In the genomic region with DNA sequence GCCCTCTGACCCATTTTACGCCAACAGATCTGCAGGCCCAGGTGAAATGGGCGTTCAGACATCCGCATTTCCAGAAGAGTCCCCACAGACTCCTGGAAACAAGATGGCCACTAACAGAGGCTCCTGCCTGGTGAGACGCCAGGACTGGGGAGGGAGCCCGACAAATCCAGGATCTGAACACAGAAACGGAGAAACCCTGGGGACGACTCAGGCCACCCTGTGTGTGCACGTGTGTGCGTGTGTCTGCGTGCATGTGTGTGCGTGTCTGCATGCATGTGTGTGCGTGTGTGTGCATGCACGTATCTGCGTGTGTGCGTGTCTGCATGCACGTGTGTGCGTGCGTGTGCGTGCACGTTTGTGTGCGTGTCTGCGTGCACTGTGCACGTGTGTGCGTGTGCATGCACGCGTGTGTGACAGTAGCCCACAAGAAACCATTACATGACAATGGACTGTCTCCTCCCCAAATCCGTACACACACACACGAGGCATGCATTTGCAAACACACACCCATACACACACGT, we compare ENCODE assay signal across 2 cellular contexts.
TF ChIP-seq lines count a peak whose summit lies in the region.

No MANE protein-coding gene starts in this region.

TF ChIP-seq in H1, 55 proteins besides CTCF, POLR2A, EP300 and RAD21:
- TF ChIP-seq TCF12 (IDR thresholded peaks at IDR 0.05; ENCODE audit: low read depth, low read length) (no peak), EGR1 (IDR thresholded peaks at IDR 0.05; ENCODE audit: borderline replicate concordance, low read depth, low read length) (no peak), HDAC2 (IDR thresholded peaks at IDR 0.05; ENCODE audit: borderline replicate concordance in 1 of 2, low read depth in 2 of 2, low read length in 2 of 2) (no peak)
- TF ChIP-seq, protein P1, sequence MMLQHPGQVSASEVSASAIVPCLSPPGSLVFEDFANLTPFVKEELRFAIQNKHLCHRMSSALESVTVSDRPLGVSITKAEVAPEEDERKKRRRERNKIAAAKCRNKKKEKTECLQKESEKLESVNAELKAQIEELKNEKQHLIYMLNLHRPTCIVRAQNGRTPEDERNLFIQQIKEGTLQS (IDR thresholded peaks at IDR 0.05; ENCODE audit: insufficient read depth, low read depth, low read length): no peak

TF ChIP-seq in SK-N-SH, 30 proteins besides CTCF, POLR2A, EP300 and RAD21:
- TF ChIP-seq CHD2 (IDR thresholded peaks at IDR 0.05; ENCODE audit: low read length, partially characterized antibody): no peak
- TF ChIP-seq TCF12 (IDR thresholded peaks at IDR 0.05): no peak
- TF ChIP-seq, protein P2, sequence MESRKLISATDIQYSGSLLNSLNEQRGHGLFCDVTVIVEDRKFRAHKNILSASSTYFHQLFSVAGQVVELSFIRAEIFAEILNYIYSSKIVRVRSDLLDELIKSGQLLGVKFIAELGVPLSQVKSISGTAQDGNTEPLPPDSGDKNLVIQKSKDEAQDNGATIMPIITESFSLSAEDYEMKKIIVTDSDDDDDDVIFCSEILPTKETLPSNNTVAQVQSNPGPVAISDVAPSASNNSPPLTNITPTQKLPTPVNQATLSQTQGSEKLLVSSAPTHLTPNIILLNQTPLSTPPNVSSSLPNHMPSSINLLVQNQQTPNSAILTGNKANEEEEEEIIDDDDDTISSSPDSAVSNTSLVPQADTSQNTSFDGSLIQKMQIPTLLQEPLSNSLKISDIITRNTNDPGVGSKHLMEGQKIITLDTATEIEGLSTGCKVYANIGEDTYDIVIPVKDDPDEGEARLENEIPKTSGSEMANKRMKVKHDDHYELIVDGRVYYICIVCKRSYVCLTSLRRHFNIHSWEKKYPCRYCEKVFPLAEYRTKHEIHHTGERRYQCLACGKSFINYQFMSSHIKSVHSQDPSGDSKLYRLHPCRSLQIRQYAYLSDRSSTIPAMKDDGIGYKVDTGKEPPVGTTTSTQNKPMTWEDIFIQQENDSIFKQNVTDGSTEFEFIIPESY (IDR thresholded peaks at IDR 0.05; ENCODE audit: borderline replicate concordance, low read depth): no peak
- TF ChIP-seq MXI1 (IDR thresholded peaks at IDR 0.05; ENCODE audit: low read depth, low read length): no peak
- TF ChIP-seq, protein P3, sequence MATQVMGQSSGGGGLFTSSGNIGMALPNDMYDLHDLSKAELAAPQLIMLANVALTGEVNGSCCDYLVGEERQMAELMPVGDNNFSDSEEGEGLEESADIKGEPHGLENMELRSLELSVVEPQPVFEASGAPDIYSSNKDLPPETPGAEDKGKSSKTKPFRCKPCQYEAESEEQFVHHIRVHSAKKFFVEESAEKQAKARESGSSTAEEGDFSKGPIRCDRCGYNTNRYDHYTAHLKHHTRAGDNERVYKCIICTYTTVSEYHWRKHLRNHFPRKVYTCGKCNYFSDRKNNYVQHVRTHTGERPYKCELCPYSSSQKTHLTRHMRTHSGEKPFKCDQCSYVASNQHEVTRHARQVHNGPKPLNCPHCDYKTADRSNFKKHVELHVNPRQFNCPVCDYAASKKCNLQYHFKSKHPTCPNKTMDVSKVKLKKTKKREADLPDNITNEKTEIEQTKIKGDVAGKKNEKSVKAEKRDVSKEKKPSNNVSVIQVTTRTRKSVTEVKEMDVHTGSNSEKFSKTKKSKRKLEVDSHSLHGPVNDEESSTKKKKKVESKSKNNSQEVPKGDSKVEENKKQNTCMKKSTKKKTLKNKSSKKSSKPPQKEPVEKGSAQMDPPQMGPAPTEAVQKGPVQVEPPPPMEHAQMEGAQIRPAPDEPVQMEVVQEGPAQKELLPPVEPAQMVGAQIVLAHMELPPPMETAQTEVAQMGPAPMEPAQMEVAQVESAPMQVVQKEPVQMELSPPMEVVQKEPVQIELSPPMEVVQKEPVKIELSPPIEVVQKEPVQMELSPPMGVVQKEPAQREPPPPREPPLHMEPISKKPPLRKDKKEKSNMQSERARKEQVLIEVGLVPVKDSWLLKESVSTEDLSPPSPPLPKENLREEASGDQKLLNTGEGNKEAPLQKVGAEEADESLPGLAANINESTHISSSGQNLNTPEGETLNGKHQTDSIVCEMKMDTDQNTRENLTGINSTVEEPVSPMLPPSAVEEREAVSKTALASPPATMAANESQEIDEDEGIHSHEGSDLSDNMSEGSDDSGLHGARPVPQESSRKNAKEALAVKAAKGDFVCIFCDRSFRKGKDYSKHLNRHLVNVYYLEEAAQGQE (IDR thresholded peaks at IDR 0.05; ENCODE audit: low read depth, low read length): no peak
- no peak for TF ChIP-seq FOXM1 (IDR thresholded peaks at IDR 0.05; ENCODE audit: low read depth)
- TF ChIP-seq MEF2A (IDR thresholded peaks at IDR 0.05; ENCODE audit: borderline replicate concordance, low read depth): no peak
- no peak for TF ChIP-seq RCOR1 (IDR thresholded peaks at IDR 0.05; ENCODE audit: low read length)
- TF ChIP-seq ELF1 (IDR thresholded peaks at IDR 0.05): no peak
- no peak for TF ChIP-seq NFIC (IDR thresholded peaks at IDR 0.05; ENCODE audit: borderline replicate concordance)
- no peak for TF ChIP-seq TAF1 (IDR thresholded peaks at IDR 0.05; ENCODE audit: borderline replicate concordance, low read depth, low read length)
- no peak for TF ChIP-seq FOSL2 (IDR thresholded peaks at IDR 0.05; ENCODE audit: borderline replicate concordance, low read depth)
- TF ChIP-seq SMC3 (IDR thresholded peaks at IDR 0.05; ENCODE audit: low read depth, low read length): no peak
- TF ChIP-seq JUND (IDR thresholded peaks at IDR 0.05): no peak
- TF ChIP-seq, protein P4, sequence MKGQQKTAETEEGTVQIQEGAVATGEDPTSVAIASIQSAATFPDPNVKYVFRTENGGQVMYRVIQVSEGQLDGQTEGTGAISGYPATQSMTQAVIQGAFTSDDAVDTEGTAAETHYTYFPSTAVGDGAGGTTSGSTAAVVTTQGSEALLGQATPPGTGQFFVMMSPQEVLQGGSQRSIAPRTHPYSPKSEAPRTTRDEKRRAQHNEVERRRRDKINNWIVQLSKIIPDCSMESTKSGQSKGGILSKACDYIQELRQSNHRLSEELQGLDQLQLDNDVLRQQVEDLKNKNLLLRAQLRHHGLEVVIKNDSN (IDR thresholded peaks at IDR 0.05; ENCODE audit: borderline replicate concordance, low read depth): no peak
- TF ChIP-seq POLR2AphosphoS5 (IDR thresholded peaks at IDR 0.05; ENCODE audit: low read depth, low read length): no peak
- TF ChIP-seq GABPA (IDR thresholded peaks at IDR 0.05; ENCODE audit: low read depth): no peak
- TF ChIP-seq RFX5 (IDR thresholded peaks at IDR 0.05; ENCODE audit: low read length): no peak
- TF ChIP-seq EZH2phosphoT487 (IDR thresholded peaks at IDR 0.05; ENCODE audit: borderline replicate concordance, low read depth): no peak
- TF ChIP-seq NRF1 (IDR thresholded peaks at IDR 0.05; ENCODE audit: low read depth, low read length): no peak
TF ChIP-seq in SK-N-SH: peak in this region for 0.
